ENCODE assay signal across 1 cellular context in genomic region chr1:111422546-111423391, GRCh38.
TF ChIP-seq lines count a peak whose summit lies in the region.

No MANE protein-coding gene starts in this region.

TF ChIP-seq in K562, 482 proteins besides CTCF, POLR2A, EP300 and RAD21:
- TF ChIP-seq VEZF1 (CRISPR knock-in tag; IDR thresholded peaks at IDR 0.05) (peak; percentile 47), NEUROD1 (IDR thresholded peaks at IDR 0.05; ENCODE audit: borderline replicate concordance, low read depth, low read length, partially characterized antibody) (no peak), ZNF764 (CRISPR knock-in tag; IDR thresholded peaks at IDR 0.05; ENCODE audit: low read depth) (peak; percentile 83), CEBPG (CRISPR knock-in tag; IDR thresholded peaks at IDR 0.05) (no peak), CEBPG (tag; conservative IDR thresholded peaks at IDR 0.05 in 1 of 2, IDR thresholded peaks at IDR 0.05 in 1 of 2) (peak in 1 of 2 experiments; percentile 59; a peak in 2 of 4 replicates)
